ENCODE assay signal across 24 cellular contexts in the genomic region with DNA sequence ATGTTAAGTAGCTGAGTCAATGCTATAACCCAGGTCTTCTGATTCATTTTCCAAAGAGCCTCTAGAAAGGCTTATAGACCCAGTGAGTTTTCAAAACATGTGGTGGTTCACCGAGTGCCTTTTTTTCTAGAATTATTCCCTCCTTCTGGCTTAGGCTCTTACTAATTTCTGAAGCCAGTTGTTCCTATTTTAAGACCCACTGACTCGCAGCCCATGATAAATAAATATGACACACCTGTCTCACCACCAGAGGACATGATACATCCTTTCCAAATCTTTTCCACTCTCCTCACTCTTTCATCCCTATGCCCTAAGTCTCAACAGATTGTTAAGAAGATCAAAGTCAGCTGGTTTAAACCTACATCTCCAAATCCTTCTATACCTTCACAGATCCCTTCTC.
DNase-seq lines count a peak whose midpoint lies in the region; ATAC-seq, FAIRE-seq and TF ChIP-seq lines count a peak whose summit lies in the region.
"Had no signal": no experiment of that assay in that cellular context is flagged by ENCODE, and none has a peak within 500 bp of the region (broad histone marks: within the 10 kb centered on the region; RNA-seq: fewer than 3 reads in every experiment).

No MANE protein-coding gene starts in this region.

- TF ChIP-seq EP300 in K562 (IDR thresholded peaks at IDR 0.05; ENCODE audit: low read length): no peak

- H2BK20ac ChIP-seq in IMR-90 (ENCODE audit: low read depth, low read length): no peak overlapping the region

- intact Hi-C loops in IMR-90 (cut with micrococcal nuclease) (no loop called here), K562 (cut with micrococcal nuclease) (no loop called here), gastrocnemius medialis (cut with DNase I; ENCODE audit: low total_unique reads) (no loop called here), natural killer cell (cut with micrococcal nuclease) (no loop called here)

- TF ChIP-seq RAD21 in IMR-90 (IDR thresholded peaks at IDR 0.05; ENCODE audit: low read length) (no peak), K562 (CRISPR knock-in tag; conservative IDR thresholded peaks at IDR 0.05 in 1 of 2, IDR thresholded peaks at IDR 0.05 in 1 of 2) (no peak)

- H4K20me1 ChIP-seq in IMR-90 (ENCODE audit: insufficient read depth, low read length) (no peaks in the 10 kb centered on the region), K562 (replicated peaks; ENCODE audit: control insufficient read depth, insufficient read depth, low read length) (no peaks in the 10 kb centered on the region)

- H3K4ac ChIP-seq in IMR-90 (ENCODE audit: low read depth, low read length): no peak overlapping the region

- H2BK5ac ChIP-seq in IMR-90 (ENCODE audit: low read depth, low read length, poor library complexity, severe bottlenecking): no peak overlapping the region

- H3K27ac ChIP-seq in IMR-90 (ENCODE audit: insufficient read depth, low read length) (no peak overlapping the region), K562 (ENCODE audit: extremely low read depth, low read depth, low read length) (no peak overlapping the region), gastrocnemius medialis (peak overlapping the region; percentile 79 to 90 (median 83))
- H3K27ac ChIP-seq: left ventricle myocardium inferior, RWPE1, suprapubic skin had no signal

- WGBS in IMR-90 (ENCODE audit: extremely low coverage in 2 of 2, insufficient read length in 1 of 2), 2 experiments: no CpG with 5 or more reads among the region's 2 CpGs
- WGBS in K562 (ENCODE audit: insufficient coverage, low coverage, missing lambda C conversion rate): 82% methylated on average over 2 of the region's 2 CpGs

- no peak overlapping the region for H3K27ac Mint-ChIP-seq in natural killer cell
- H3K27ac Mint-ChIP-seq: activated CD8-positive, alpha-beta T cell treated with anti-CD3 and anti-CD28 coated beads for 36 hours; CD4-positive, alpha-beta T cell; mesothelial cell of epicardium; natural killer cell treated with Interleukin-12 subunit alpha and Interleukin-12 subunit beta and Interleukin-15 and Interleukin-18, amount 100 ng/mL, for 72 hours had no signal

- CTCF ChIA-PET in IMR-90 (lab: Yijun Ruan, JAX): no interaction called here
- CTCF ChIA-PET in K562 (lab: Yijun Ruan, JAX; ENCODE audit: low intra/inter-chr PET ratio): no interaction called here

- no peak for TF ChIP-seq CTCF in IMR-90 (conservative IDR thresholded peaks at IDR 0.05; ENCODE audit: low read depth, low read length)
- TF ChIP-seq CTCF in K562 (IDR thresholded peaks at IDR 0.05 in 2 of 3, conservative IDR thresholded peaks at IDR 0.05 in 1 of 3; ENCODE audit: insufficient read depth in 2 of 3, low read depth in 1 of 3, low read length in 3 of 3): no peak
- no peak for TF ChIP-seq CTCF in gastrocnemius medialis (IDR thresholded peaks at IDR 0.05 in 4 of 5, conservative IDR thresholded peaks at IDR 0.05 in 1 of 5)
- TF ChIP-seq CTCF in natural killer cell (IDR thresholded peaks at IDR 0.05): no peak

- no peak overlapping the region for H3K4me3 Mint-ChIP-seq in natural killer cell
- H3K4me3 Mint-ChIP-seq: activated CD8-positive, alpha-beta T cell treated with anti-CD3 and anti-CD28 coated beads for 36 hours; CD4-positive, alpha-beta T cell; mesothelial cell of epicardium; natural killer cell treated with Interleukin-12 subunit alpha and Interleukin-12 subunit beta and Interleukin-15 and Interleukin-18, amount 100 ng/mL, for 72 hours had no signal

- H3K27me3 Mint-ChIP-seq in natural killer cell (ENCODE audit: low read depth in 2 of 2): no peaks in the 10 kb centered on the region

- no peak overlapping the region for H3K56ac ChIP-seq in IMR-90 (ENCODE audit: extremely low read depth, insufficient read depth, low read length)

- H3K9me3 ChIP-seq in IMR-90 (ENCODE audit: control insufficient read depth, insufficient read depth, low read length) (no peaks in the 10 kb centered on the region), K562 (replicated peaks; ENCODE audit: control insufficient read depth, insufficient read depth, low read depth, low read length) (no peaks in the 10 kb centered on the region), gastrocnemius medialis (no peaks in the 10 kb centered on the region)
- H3K9me3 ChIP-seq: left ventricle myocardium inferior, suprapubic skin had no signal

- BruUV-seq in IMR-90 (replicated peaks; lab: Mats Ljungman, UMichigan) (no TSS peak), K562 (replicated peaks; lab: Mats Ljungman, UMichigan) (no TSS peak)

- peaks cover 0 to 2% of the 10 kb centered on the region in 2 donors for H3K9me3 Mint-ChIP-seq in natural killer cell
- H3K9me3 Mint-ChIP-seq: activated CD8-positive, alpha-beta T cell treated with anti-CD3 and anti-CD28 coated beads for 36 hours; CD4-positive, alpha-beta T cell; mesothelial cell of epicardium; natural killer cell treated with Interleukin-12 subunit alpha and Interleukin-12 subunit beta and Interleukin-15 and Interleukin-18, amount 100 ng/mL, for 72 hours had no signal

- no peak overlapping the region for H2BK120ac ChIP-seq in IMR-90 (ENCODE audit: low read depth, low read length)

- no peak for TF ChIP-seq POLR2A in IMR-90 (IDR thresholded peaks at IDR 0.05; ENCODE audit: low read depth, low read length)
- no peak; the same call in 1 of the 2 replicates for TF ChIP-seq POLR2A in K562 (conservative IDR thresholded peaks at IDR 0.05)
- no peak for TF ChIP-seq POLR2A in gastrocnemius medialis (IDR thresholded peaks at IDR 0.05)

- H4K5ac ChIP-seq in IMR-90 (ENCODE audit: low read depth, low read length): no peak overlapping the region

- ATAC-seq in IMR-90 (ENCODE audit: low read depth) (no peak), K562 (no peak), gastrocnemius medialis (peak; percentile 19 to 32), natural killer cell (no peak)
- ATAC-seq: activated CD8-positive, alpha-beta T cell treated with anti-CD3 and anti-CD28 coated beads for 36 hours; natural killer cell treated with Interleukin-12 subunit alpha and Interleukin-12 subunit beta and Interleukin-15 and Interleukin-18, amount 100 ng/mL, for 72 hours had no signal

- H3K79me2 ChIP-seq in K562 (ENCODE audit: control insufficient read depth, insufficient read depth, low read length): peaks cover 48% of the 10 kb centered on the region

- DNase-seq in EH (ENCODE audit: low read depth) (peak; percentile 13), IMR-90 (peak; percentile 26), K562 (ENCODE audit: extremely low read depth in 1 of 4, low spot score in 3 of 4) (no peak), gastrocnemius medialis (no peak), mucosa of gallbladder (ENCODE audit: low spot score) (no peak), natural killer cell (no peak)
- no peak for DNase-seq in activated naive CD4-positive, alpha-beta T cell treated with anti-CD3 and anti-CD28 coated beads, Interleukin-2, amount 50 U/mL, for 16 hours
- DNase-seq: activated CD4-positive, CD25-positive, alpha-beta regulatory T cell treated with anti-CD3 and anti-CD28 coated beads, Interleukin-2, amount 50 U/mL, for 72 hours; activated CD8-positive, alpha-beta T cell treated with anti-CD3 and anti-CD28 coated beads for 36 hours; CD4-positive, alpha-beta T cell; dermis blood vessel endothelial cell; GOT3; hypothalamus; left ventricle myocardium inferior; NCI-H1105 treated with DMSO at 0.1 percent for 48 hours; NCI-H2029 treated with DMSO at 0.1 percent for 48 hours; NCI-H748 treated with DMSO at 0.1 percent for 48 hours; retina; T-helper 1 cell had no signal

- dilution Hi-C loops in IMR-90 (cut with HindIII; ENCODE audit: low sequenced_read_pairs, unreplicated experiment): no loop called here

- no peak for FAIRE-seq in K562 (lab: Jason Lieb, UNC)
- FAIRE-seq: GM12892 had no signal

- no peak overlapping the region for H2AK5ac ChIP-seq in IMR-90 (ENCODE audit: low read depth, low read length)

- H3K4me3 ChIP-seq in IMR-90 (ENCODE audit: insufficient read depth, low read depth, low read length) (no peak overlapping the region), K562 (no peak overlapping the region), gastrocnemius medialis (no peak overlapping the region)
- H3K4me3 ChIP-seq: left ventricle myocardium inferior, suprapubic skin had no signal

- no peaks in the 10 kb centered on the region for H3K36me3 Mint-ChIP-seq in natural killer cell
- H3K36me3 Mint-ChIP-seq: mesothelial cell of epicardium; natural killer cell treated with Interleukin-12 subunit alpha and Interleukin-12 subunit beta and Interleukin-15 and Interleukin-18, amount 100 ng/mL, for 72 hours had no signal

- H3K36me3 ChIP-seq in IMR-90 (ENCODE audit: control insufficient read depth, insufficient read depth, low read length) (no peaks in the 10 kb centered on the region), K562 (ENCODE audit: control insufficient read depth, insufficient read depth, low read length) (peaks cover 90% of the 10 kb centered on the region), gastrocnemius medialis (no peaks in the 10 kb centered on the region)
- H3K36me3 ChIP-seq: left ventricle myocardium inferior, suprapubic skin had no signal

- H3K23ac ChIP-seq in IMR-90 (ENCODE audit: low read depth, low read length): no peak overlapping the region

- H4K91ac ChIP-seq in IMR-90 (ENCODE audit: insufficient read depth, low read depth, low read length): no peak overlapping the region

- 0 out of 2 replicates have a peak, but pooled peaks cover 2% of the 10 kb centered on the region for H3K9me1 ChIP-seq in IMR-90 (ENCODE audit: insufficient read depth, low read length)
- no peaks in the 10 kb centered on the region for H3K9me1 ChIP-seq in K562 (ENCODE audit: control insufficient read depth, insufficient read depth, low read length)

- H2AK9ac ChIP-seq in IMR-90 (replicated peaks; ENCODE audit: low read depth, low read length, poor library complexity): no peak overlapping the region

- peaks cover 0 to 16% of the 10 kb centered on the region in 2 experiments; a peak in 2 of 4 replicates for H3K79me1 ChIP-seq in IMR-90 (ENCODE audit: low read depth in 1 of 2, low read length in 2 of 2)

- no peak overlapping the region for H3K18ac ChIP-seq in IMR-90 (ENCODE audit: low read depth, low read length)

- H3K4me1 ChIP-seq in IMR-90 (ENCODE audit: control insufficient read depth, insufficient read depth, low read length) (peaks cover 2% of the 10 kb centered on the region; the same call in 1 of the 2 replicates), K562 (replicated peaks in 1 of 2; ENCODE audit: control insufficient read depth in 2 of 2, insufficient read depth in 2 of 2, low read length in 2 of 2) (no peaks in the 10 kb centered on the region), gastrocnemius medialis (peaks cover 59 to 66% of the 10 kb centered on the region in 2 donors)
- H3K4me1 ChIP-seq: suprapubic skin had no signal

- no peak overlapping the region for H2BK15ac ChIP-seq in IMR-90 (ENCODE audit: low read depth, low read length)

- POLR2A ChIA-PET in IMR-90 (lab: Charles Lee; ENCODE audit: unreplicated experiment) (no interaction called here), K562 (lab: Yijun Ruan, JAX) (interaction anchor here (0.7 kb wide), 1 partner anchor 9 kb away, joined by 3 read pairs; no protein-coding TSS in a partner anchor)

- H4K8ac ChIP-seq in IMR-90 (ENCODE audit: low read depth in 2 of 2, low read length in 2 of 2): no peak overlapping the region

- in situ Hi-C loops in IMR-90 (cut with MboI; ENCODE audit: low sequenced_read_pairs): no loop called here
- in situ Hi-C loops in K562 (cut with MboI): no loop called here
- in situ Hi-C loops in gastrocnemius medialis (cut with MboI; ENCODE audit: low sequenced_read_pairs in 4 of 4): no loop called here

- H2AFZ ChIP-seq in IMR-90 (replicated peaks; ENCODE audit: low read length, poor library complexity) (no peak overlapping the region), K562 (ENCODE audit: low read depth, low read length) (no peak overlapping the region)

- H3K27me3 ChIP-seq in IMR-90 (ENCODE audit: control insufficient read depth, insufficient read depth, low read length) (no peaks in the 10 kb centered on the region), K562 (ENCODE audit: control insufficient read depth in 2 of 2, insufficient read depth in 2 of 2, low read length in 2 of 2) (no peaks in the 10 kb centered on the region), gastrocnemius medialis (no peaks in the 10 kb centered on the region)
- H3K27me3 ChIP-seq: suprapubic skin had no signal

- no peak overlapping the region for H3K14ac ChIP-seq in IMR-90 (replicated peaks; ENCODE audit: low read depth, low read length)

- no peaks in the 10 kb centered on the region for H3K4me1 Mint-ChIP-seq in natural killer cell

- H3K9ac ChIP-seq in IMR-90 (ENCODE audit: low read depth, low read length) (no peak overlapping the region), K562 (ENCODE audit: insufficient read depth in 1 of 2, low read depth in 2 of 2, low read length in 2 of 2) (no peak overlapping the region)

- H3K4me2 ChIP-seq in IMR-90 (ENCODE audit: low read depth, low read length) (no peak overlapping the region), K562 (ENCODE audit: insufficient read depth, low read length) (no peak overlapping the region)

Comparison
In these comparisons a context has a peak if more than half of its experiments do, and no peak if none do; other contexts are left out.
1. DNase-seq: peak in EH (single experiment) and IMR-90 (single experiment); none in K562 (0 of 4), gastrocnemius medialis (0 of 2), activated naive CD4-positive, alpha-beta T cell treated with anti-CD3 and anti-CD28 coated beads, Interleukin-2, amount 50 U/mL, for 16 hours (single experiment), mucosa of gallbladder (single experiment) and natural killer cell (single experiment).
2. ATAC-seq: peak in gastrocnemius medialis (2 of 2); none in IMR-90 (single experiment), K562 (single experiment) and natural killer cell (0 of 3).
3. H3K27ac ChIP-seq: peak in gastrocnemius medialis (4 of 4); none in IMR-90 (single experiment) and K562 (single experiment).